In the genomic region with DNA sequence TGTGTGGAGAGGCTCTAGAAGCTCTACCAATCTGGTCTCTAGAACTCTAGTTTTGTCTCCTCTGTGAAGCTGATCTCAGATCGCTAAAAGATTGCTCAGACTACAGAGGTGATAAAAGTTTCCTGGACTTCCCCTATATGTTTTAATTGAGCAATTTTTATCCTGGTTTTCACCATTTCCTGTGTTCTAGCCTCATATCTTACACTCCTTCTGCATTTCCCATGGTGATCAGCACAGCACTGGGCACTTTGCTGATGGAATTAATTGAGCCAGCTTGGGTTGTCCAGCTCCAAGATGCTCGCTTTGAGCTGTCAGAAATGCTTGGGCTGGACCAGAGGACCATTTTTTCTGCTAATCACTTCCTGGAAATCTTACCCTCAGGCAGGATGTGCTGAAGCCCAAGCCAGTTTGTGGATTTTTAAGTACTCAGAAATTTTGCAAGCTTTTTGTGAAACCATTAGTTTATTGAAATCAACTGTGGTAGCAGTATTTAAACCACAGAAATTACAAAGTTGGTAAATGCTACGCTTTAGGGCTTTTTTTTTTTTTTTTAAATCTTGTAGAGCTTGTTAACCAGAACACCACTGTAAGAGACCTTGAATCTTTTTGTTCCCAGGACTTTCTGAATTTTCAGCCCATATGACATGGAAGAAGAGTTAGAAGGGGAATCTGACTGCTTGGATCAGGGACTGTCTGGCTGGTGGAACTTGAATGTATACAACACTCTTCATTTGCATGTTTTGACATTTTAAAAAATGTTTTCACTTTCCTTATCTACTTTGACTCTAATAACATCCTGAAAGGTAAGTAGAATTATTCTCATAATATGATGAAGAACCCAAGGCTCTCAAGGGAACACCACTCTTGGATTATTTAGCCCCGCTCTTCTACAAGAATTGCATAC, we compare ENCODE assay signal across 1 cellular context.
TF ChIP-seq lines count a peak whose summit lies in the region.

No MANE protein-coding gene starts in this region.

TF ChIP-seq in GM23338, 12 proteins besides CTCF, POLR2A, EP300 and RAD21:
- TF ChIP-seq NANOG (IDR thresholded peaks at IDR 0.05; ENCODE audit: borderline replicate concordance) (no peak), STAT1 (IDR thresholded peaks at IDR 0.05; ENCODE audit: unreplicated experiment) (no peak), EZH2 (IDR thresholded peaks at IDR 0.05; ENCODE audit: low read depth, unreplicated experiment) (no peak), JUNB (IDR thresholded peaks at IDR 0.05; ENCODE audit: unreplicated experiment) (no peak), ETS1 (IDR thresholded peaks at IDR 0.05) (no peak), EZH2phosphoT487 (IDR thresholded peaks at IDR 0.05; ENCODE audit: unreplicated experiment) (no peak), ZNF331 (CRISPR knock-in tag; IDR thresholded peaks at IDR 0.05; ENCODE audit: low read depth) (no peak), ZNF114 (CRISPR knock-in tag; IDR thresholded peaks at IDR 0.05) (no peak)
